In the genomic region with DNA sequence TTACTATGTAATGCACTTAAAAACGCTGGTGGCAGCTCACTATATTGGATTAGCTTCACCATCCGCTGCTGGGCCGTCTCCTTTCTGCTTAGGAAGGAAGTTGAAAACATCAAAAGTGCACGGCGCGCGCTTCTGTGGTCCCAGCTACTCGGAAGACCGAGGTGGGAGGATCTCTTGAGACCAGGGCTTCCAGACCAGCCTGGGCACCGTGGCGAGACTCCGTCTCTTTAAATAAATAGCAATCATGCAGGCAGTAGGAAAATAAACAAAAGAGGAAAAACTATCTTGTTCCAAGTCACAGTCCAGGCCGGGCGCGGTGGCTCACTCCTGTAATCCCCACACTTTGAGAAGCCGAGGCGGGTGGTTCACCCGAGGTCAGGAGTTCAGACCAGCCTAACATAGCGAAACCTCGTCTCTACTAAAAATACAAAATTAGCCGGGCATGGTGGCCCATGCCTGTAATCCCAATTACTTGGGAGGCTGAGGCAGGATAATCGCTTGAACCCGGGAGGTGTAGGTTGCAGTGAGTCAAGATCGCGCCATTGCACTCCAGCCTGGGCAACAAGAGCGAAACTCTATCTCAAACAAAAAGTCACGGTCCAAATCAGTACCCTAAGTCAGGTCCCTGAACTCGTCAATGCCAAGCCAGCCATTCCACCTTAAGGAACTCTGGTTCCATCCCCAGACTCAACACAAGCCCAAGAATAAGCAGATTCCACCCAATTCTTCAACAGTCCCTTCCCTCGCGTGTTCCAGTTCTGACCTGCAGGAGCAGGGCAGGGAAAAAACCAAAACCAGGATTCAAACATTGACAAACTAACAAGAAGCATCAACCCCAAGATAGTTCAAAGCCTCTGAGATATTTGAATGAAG, we compare ENCODE assay signal across 8 cellular contexts. TPM values are rescaled to one million over a fixed set of nuclear protein-coding genes. Genes with fewer than 3 reads are reported as not detected.
DNase-seq lines count a peak whose midpoint lies in the region; ATAC-seq and TF ChIP-seq lines count a peak whose summit lies in the region.

No MANE protein-coding gene starts in this region.

- CTCF ChIA-PET in CD8-positive, alpha-beta memory T cell (lab: Charles Lee) = interaction anchor here (0.8 to 1.3 kb wide), 4 partner anchors 24 to 300 kb away, joined by 3 to 5 read pairs (median 4); a partner anchor contains a TSS

- TF ChIP-seq CTCF in KMS-11 (conservative IDR thresholded peaks at IDR 0.05; ENCODE audit: low read depth, low read length) (no peak), chondrocyte (IDR thresholded peaks at IDR 0.05) (no peak)

- H4K20me1 ChIP-seq in KMS-11 (ENCODE audit: insufficient read depth) = no peaks in the 10 kb centered on the region

- peak; percentile 46 to 77 (median 58) for DNase-seq in CD8-positive, alpha-beta memory T cell
- peak; percentile 40 for DNase-seq in activated CD4-positive, CD25-positive, alpha-beta regulatory T cell treated with anti-CD3 and anti-CD28 coated beads, Interleukin-2, amount 50 U/mL, for 16 hours (ENCODE audit: low read depth, low spot score)
- no peak for DNase-seq in chondrocyte (ENCODE audit: low spot score)
- peak; percentile 60 to 82 for DNase-seq in left colon
- peak; percentile 41 for DNase-seq in stimulated activated CD4-positive, alpha-beta T cell treated with anti-CD3 and anti-CD28 coated beads, Interleukin-2, amount 100 ng/mL, for 4 hours (ENCODE audit: low read depth)
- no peak for DNase-seq in SHP77 treated with DMSO at 0.1 percent for 48 hours (lab: John Stamatoyannopoulos, UW)

- ATAC-seq in GM21526 (IDR thresholded peaks at IDR 0.05; ENCODE audit: low FRiP score, unreplicated experiment) = peak; percentile 35
- ATAC-seq in left colon = peak; percentile 38

- H3K27me3 ChIP-seq in CD8-positive, alpha-beta memory T cell (ENCODE audit: insufficient read depth, low read length, poor library complexity, severe bottlenecking) = no peaks in the 10 kb centered on the region
- no peaks in the 10 kb centered on the region for H3K27me3 ChIP-seq in KMS-11 (ENCODE audit: insufficient read depth, low read depth)

- peak overlapping the region; percentile 91 for H3K4me3 ChIP-seq in CD8-positive, alpha-beta memory T cell (ENCODE audit: low read length)
- H3K4me3 ChIP-seq in KMS-11 (IDR thresholded peaks at IDR 0.05; ENCODE audit: insufficient read depth, low read depth, low read length) = no peak overlapping the region

- H3K9me3 Mint-ChIP-seq in CD8-positive, alpha-beta memory T cell = no peaks in the 10 kb centered on the region
- H3K9me3 Mint-ChIP-seq in chondrocyte (ENCODE audit: low read depth) = no peaks in the 10 kb centered on the region

- H3K9ac ChIP-seq in KMS-11 = peak overlapping the region; percentile 80

- no peaks in the 10 kb centered on the region for H3K79me2 ChIP-seq in KMS-11 (ENCODE audit: insufficient read depth, low read depth)

- peaks cover 16% of the 10 kb centered on the region for H3K4me1 ChIP-seq in CD8-positive, alpha-beta memory T cell (ENCODE audit: insufficient read depth, low read length)
- H3K4me1 ChIP-seq in KMS-11 (ENCODE audit: low read depth, poor library complexity, severe bottlenecking) = peaks cover 19% of the 10 kb centered on the region

- peak overlapping the region; percentile 82 to 99 (median 90) for H3K4me3 Mint-ChIP-seq in CD8-positive, alpha-beta memory T cell
- peak overlapping the region; percentile 86 for H3K4me3 Mint-ChIP-seq in chondrocyte (ENCODE audit: unreplicated experiment)

- H3K36me3 Mint-ChIP-seq in CD8-positive, alpha-beta memory T cell = peaks cover 0 to 22% (median 0%) of the 10 kb centered on the region in 3 donors
- peaks cover 3% of the 10 kb centered on the region for H3K36me3 Mint-ChIP-seq in chondrocyte (ENCODE audit: low read depth)

- H3K4me1 Mint-ChIP-seq in CD8-positive, alpha-beta memory T cell = peaks cover 25 to 32% (median 31%) of the 10 kb centered on the region in 3 donors
- H3K4me1 Mint-ChIP-seq in chondrocyte (ENCODE audit: low read depth) = peaks cover 21% of the 10 kb centered on the region

- no peaks in the 10 kb centered on the region for H3K9me3 ChIP-seq in CD8-positive, alpha-beta memory T cell (ENCODE audit: low read length)

- peak overlapping the region; percentile 82 for H3K4me2 ChIP-seq in KMS-11

- H3K27me3 Mint-ChIP-seq in CD8-positive, alpha-beta memory T cell = peaks cover 0 to 2% of the 10 kb centered on the region in 2 donors
- H3K27me3 Mint-ChIP-seq in chondrocyte (ENCODE audit: low read depth) = no peaks in the 10 kb centered on the region

- H2AFZ ChIP-seq in KMS-11 (ENCODE audit: low read depth) = peak overlapping the region; percentile 89

- intact Hi-C loops in left colon (cut with DNase I, micrococcal nuclease) = loop anchor here in 1 of 2 donors (10.0 kb wide), 1 partner anchor 203 kb away; a partner anchor contains a TSS

- no peaks in the 10 kb centered on the region for H3K36me3 ChIP-seq in CD8-positive, alpha-beta memory T cell (ENCODE audit: insufficient read depth, low read length)
- H3K36me3 ChIP-seq in KMS-11 (ENCODE audit: insufficient read depth) = no peaks in the 10 kb centered on the region

- peak overlapping the region; percentile 93 for H3K27ac ChIP-seq in CD8-positive, alpha-beta memory T cell (ENCODE audit: low read depth, low read length)
- H3K27ac ChIP-seq in KMS-11 = peak overlapping the region; percentile 83

- POLR2A ChIA-PET in CD8-positive, alpha-beta memory T cell (lab: Charles Lee) = interaction anchor here (0.9 to 2.8 kb wide), 8 partner anchors 24 to 299 kb away, joined by 3 to 20 read pairs (median 4); a partner anchor contains a TSS

- H3K27ac Mint-ChIP-seq in CD8-positive, alpha-beta memory T cell = peak overlapping the region; percentile 85 to 100 (median 98)
- H3K27ac Mint-ChIP-seq in chondrocyte (ENCODE audit: unreplicated experiment) = peak overlapping the region; percentile 99

RNA-seq across cellular contexts. Expression of a gene that starts 1.0 kb away (rescaled TPM):
- total RNA-seq in CD8-positive, alpha-beta memory T cell = 10 to 100 TPM; 17.1 to 21.1 TPM
- 8.5 TPM for polyA plus RNA-seq in CD8-positive, alpha-beta memory T cell
- 22.3 to 25.0 TPM (median 24.0 TPM) in 3 replicates for total RNA-seq in chondrocyte
- total RNA-seq in left colon = 10 to 100 TPM; 26.4 to 30.5 TPM

Comparison
In these comparisons a context has a peak if more than half of its experiments do, and no peak if none do; other contexts are left out.
1. DNase-seq: peak in CD8-positive, alpha-beta memory T cell (5 of 5), activated CD4-positive, CD25-positive, alpha-beta regulatory T cell treated with anti-CD3 and anti-CD28 coated beads, Interleukin-2, amount 50 U/mL, for 16 hours (single experiment), left colon (2 of 2) and stimulated activated CD4-positive, alpha-beta T cell treated with anti-CD3 and anti-CD28 coated beads, Interleukin-2, amount 100 ng/mL, for 4 hours (single experiment); none in chondrocyte (single experiment) and SHP77 treated with DMSO at 0.1 percent for 48 hours (single experiment).